Comparison of ENCODE assay signal across 26 cellular contexts in genomic region chr5:162299793-162300192, GRCh38.
"Had no signal": no experiment of that assay in that cellular context is flagged by ENCODE, and none has a peak within 500 bp of the region (broad histone marks: within the 10 kb centered on the region; RNA-seq: fewer than 3 reads in every experiment).

No MANE protein-coding gene starts in this region.

- H3K4me1 ChIP-seq: colonic mucosa, esophagus squamous epithelium, gastrocnemius medialis, heart right ventricle, left lung, lower lobe of right lung had no signal

- H3K4me3 Mint-ChIP-seq: dendritic cell treated with granulocyte-macrophage colony-stimulating factor and Interleukin-4, amounts not matched to agents 40 ng/mL and 50 ng/mL, for 4 days; effector memory CD8-positive, alpha-beta T cell; endodermal cell had no signal

- H3K27ac ChIP-seq: colonic mucosa, epithelial cell of prostate, esophagus squamous epithelium, gastrocnemius medialis, heart right ventricle, left lung, lower lobe of right lung had no signal

- H3K4me3 ChIP-seq: colonic mucosa, esophagus squamous epithelium, gastrocnemius medialis, heart right ventricle, left lung, lower lobe of right lung had no signal

- H3K27me3 ChIP-seq: colonic mucosa, esophagus squamous epithelium, gastrocnemius medialis, heart right ventricle, left lung had no signal

- H3K27ac Mint-ChIP-seq: dendritic cell treated with granulocyte-macrophage colony-stimulating factor and Interleukin-4, amounts not matched to agents 40 ng/mL and 50 ng/mL, for 4 days; effector memory CD8-positive, alpha-beta T cell; endodermal cell had no signal

- FAIRE-seq: endometrium, islet of Langerhans, keratinocyte had no signal

- H3K27me3 Mint-ChIP-seq: dendritic cell treated with granulocyte-macrophage colony-stimulating factor and Interleukin-4, amounts not matched to agents 40 ng/mL and 50 ng/mL, for 4 days; effector memory CD8-positive, alpha-beta T cell had no signal

- ATAC-seq: effector memory CD8-positive, alpha-beta T cell; esophagus mucosa; gastrocnemius medialis; heart right ventricle; left cardiac atrium; left lung; left ventricle myocardium superior; lower lobe of right lung had no signal

- H3K9me3 ChIP-seq: colonic mucosa, esophagus squamous epithelium, gastrocnemius medialis had no signal

- DNase-seq: colonic mucosa; cortex of kidney; effector CD8-positive, alpha-beta T cell; effector memory CD8-positive, alpha-beta T cell; endodermal cell; erythroblast; esophagus squamous epithelium; foreskin fibroblast; foreskin melanocyte; gastrocnemius medialis; glutamatergic neuron; head of caudate nucleus; heart right ventricle; hippocampal formation; left cardiac atrium; left lung; left ventricle myocardium superior; lower lobe of right lung; mesendoderm; midbrain had no signal

- H3K36me3 ChIP-seq: colonic mucosa, esophagus squamous epithelium, gastrocnemius medialis, heart right ventricle, left lung, lower lobe of right lung had no signal
